15 cellular contexts compared by ENCODE assay signal in genomic region chr2:86280191-86280667, GRCh38. TPM values are rescaled to one million over a fixed set of nuclear protein-coding genes. Genes with fewer than 3 reads are reported as not detected.
DNase-seq lines count a peak whose midpoint lies in the region; FAIRE-seq and TF ChIP-seq lines count a peak whose summit lies in the region.
"Had no signal": no experiment of that assay in that cellular context is flagged by ENCODE, and none has a peak within 500 bp of the region (broad histone marks: within the 10 kb centered on the region; RNA-seq: fewer than 3 reads in every experiment).

No MANE protein-coding gene starts in this region.

- peaks cover 37% of the 10 kb centered on the region for H3K27me3 Mint-ChIP-seq in astrocyte (ENCODE audit: low read depth, unreplicated experiment)
- H3K27me3 Mint-ChIP-seq: IgD-negative memory B cell had no signal

- H3K27ac Mint-ChIP-seq in astrocyte (ENCODE audit: unreplicated experiment), result no peak overlapping the region
- H3K27ac Mint-ChIP-seq: activated naive CD4-positive, alpha-beta T cell treated with anti-CD3 and anti-CD28 coated beads, Interleukin-2, amount 50 U/mL, for 72 hours; IgD-negative memory B cell had no signal

- no peaks in the 10 kb centered on the region for H3K79me2 ChIP-seq in astrocyte (ENCODE audit: insufficient read depth, low read length)

- no peak overlapping the region for H3K4me2 ChIP-seq in astrocyte (ENCODE audit: low read length)

- no peaks in the 10 kb centered on the region for H4K20me1 ChIP-seq in astrocyte (ENCODE audit: insufficient read depth, low read length)

- H3K4me1 Mint-ChIP-seq in astrocyte (ENCODE audit: low read depth, unreplicated experiment), result peaks cover 11% of the 10 kb centered on the region
- H3K4me1 Mint-ChIP-seq: IgD-negative memory B cell had no signal

- H3K27ac ChIP-seq in astrocyte (ENCODE audit: low read depth, low read length) (no peak overlapping the region), right atrium auricular region (peak overlapping the region; percentile 28 to 30), kidney (ENCODE audit: low read depth in 2 of 2, low read length in 2 of 2) (no peak overlapping the region)

- no peak overlapping the region for H3K4me3 ChIP-seq in astrocyte (ENCODE audit: insufficient read depth, low read depth, low read length)
- H3K4me3 ChIP-seq in right atrium auricular region, result no peak overlapping the region
- H3K4me3 ChIP-seq in retinal pigment epithelial cell (ENCODE audit: low read length), result no peak overlapping the region
- no peak overlapping the region for H3K4me3 ChIP-seq in kidney (ENCODE audit: low read length in 2 of 2)
- H3K4me3 ChIP-seq: lung had no signal

- peaks cover 6% of the 10 kb centered on the region for H3K9me3 Mint-ChIP-seq in astrocyte (ENCODE audit: unreplicated experiment)
- H3K9me3 Mint-ChIP-seq: activated naive CD4-positive, alpha-beta T cell treated with anti-CD3 and anti-CD28 coated beads, Interleukin-2, amount 50 U/mL, for 72 hours; IgD-negative memory B cell had no signal

- intact Hi-C loops in kidney (cut with DNase I), result no loop called here

- peaks cover 7% of the 10 kb centered on the region for H3K27me3 ChIP-seq in astrocyte (ENCODE audit: insufficient read depth, low read length)
- H3K27me3 ChIP-seq in right atrium auricular region, result no peaks in the 10 kb centered on the region

- H3K4me3 Mint-ChIP-seq in astrocyte (ENCODE audit: unreplicated experiment), result no peak overlapping the region
- H3K4me3 Mint-ChIP-seq: IgD-negative memory B cell had no signal

- no peaks in the 10 kb centered on the region for H3K36me3 ChIP-seq in astrocyte (ENCODE audit: insufficient read depth, low read length)
- H3K36me3 ChIP-seq in right atrium auricular region, result no peaks in the 10 kb centered on the region
- H3K36me3 ChIP-seq in kidney (ENCODE audit: control insufficient read depth in 1 of 2, insufficient read depth in 2 of 2, low read length in 2 of 2), result no peaks in the 10 kb centered on the region

- DNase-seq in EH (ENCODE audit: low read depth) (peak; percentile 14), astrocyte (ENCODE audit: low read depth) (peak; percentile 93), right atrium auricular region (ENCODE audit: low spot score) (no peak), retinal pigment epithelial cell (ENCODE audit: low read depth) (peak; percentile 98), kidney (no peak), foreskin melanocyte (no peak), SIG-M5 (lab: John Stamatoyannopoulos, UW) (no peak), Ammon's horn (ENCODE audit: low spot score) (no peak)
- DNase-seq: activated T-cell treated with anti-CD3 and anti-CD28 coated beads for 4 hours; effector memory CD4-positive, alpha-beta T cell; foreskin fibroblast; stimulated activated naive CD8-positive, alpha-beta T cell treated with anti-CD3 and anti-CD28 coated beads, Interleukin-15, Interleukin-2, amounts not matched to agents 100 U/mL and 50 U/mL, for 24 hours had no signal

- TF ChIP-seq CTCF in astrocyte (IDR thresholded peaks at IDR 0.05; ENCODE audit: insufficient read depth, low read depth, low read length) (no peak), right atrium auricular region (IDR thresholded peaks at IDR 0.05) (no peak), retinal pigment epithelial cell (conservative IDR thresholded peaks at IDR 0.05; ENCODE audit: low read depth, low read length) (no peak), kidney (IDR thresholded peaks at IDR 0.05; ENCODE audit: borderline replicate concordance, extremely low read depth, insufficient read depth) (no peak)

- H3K9me3 ChIP-seq in astrocyte (ENCODE audit: insufficient read depth, low read depth, low read length) (no peaks in the 10 kb centered on the region), right atrium auricular region (no peaks in the 10 kb centered on the region), kidney (ENCODE audit: control insufficient read depth in 1 of 2, low read length in 2 of 2) (no peaks in the 10 kb centered on the region)

- H3K4me1 ChIP-seq in astrocyte (ENCODE audit: insufficient read depth, low read length), result peaks cover 3% of the 10 kb centered on the region
- H3K4me1 ChIP-seq in right atrium auricular region, result peaks cover 0 to 48% of the 10 kb centered on the region in 2 donors
- H3K4me1 ChIP-seq in kidney (ENCODE audit: control insufficient read depth in 1 of 2, insufficient read depth in 1 of 2, low read depth in 1 of 2, low read length in 2 of 2), result peaks cover 10 to 11% of the 10 kb centered on the region in 2 donors

- H3K36me3 Mint-ChIP-seq in astrocyte (ENCODE audit: low read depth, unreplicated experiment), result peaks cover 2% of the 10 kb centered on the region
- H3K36me3 Mint-ChIP-seq: activated naive CD4-positive, alpha-beta T cell treated with anti-CD3 and anti-CD28 coated beads, Interleukin-2, amount 50 U/mL, for 72 hours had no signal

- no peak overlapping the region for H2AFZ ChIP-seq in astrocyte (ENCODE audit: low read depth, low read length)

- no peak for FAIRE-seq in astrocyte (lab: Jason Lieb, UNC)
- FAIRE-seq in kidney (lab: Jason Lieb, UNC), result no peak

- H3K9ac ChIP-seq in astrocyte (ENCODE audit: low read length) (no peak overlapping the region), kidney (ENCODE audit: low read length in 2 of 2) (no peak overlapping the region)

RNA-seq across cellular contexts. Expression of gene REEP1, which starts 57.2 kb away (rescaled TPM):
- total RNA-seq in astrocyte, result 0.61 and 1.1 TPM in 2 replicates
- 10 to 100 TPM; 29.4 to 34.2 TPM for total RNA-seq in right atrium auricular region
- total RNA-seq in kidney, result 4.3 TPM
- polyA plus RNA-seq in kidney (ENCODE audit: insufficient read depth, low read depth, low replicate concordance), result 3.3 TPM
- polyA plus RNA-seq: IgD-negative memory B cell had no signal

Comparison
In these comparisons a context has a peak if more than half of its experiments do, and no peak if none do; other contexts are left out.
1. DNase-seq: peak in EH (single experiment), astrocyte (single experiment) and retinal pigment epithelial cell (single experiment); none in right atrium auricular region (single experiment), kidney (single experiment), foreskin melanocyte (single experiment), SIG-M5 (single experiment) and Ammon's horn (single experiment).
2. H3K27ac ChIP-seq: peak in right atrium auricular region (2 of 2); none in astrocyte (single experiment) and kidney (0 of 2).